In the genomic region with DNA sequence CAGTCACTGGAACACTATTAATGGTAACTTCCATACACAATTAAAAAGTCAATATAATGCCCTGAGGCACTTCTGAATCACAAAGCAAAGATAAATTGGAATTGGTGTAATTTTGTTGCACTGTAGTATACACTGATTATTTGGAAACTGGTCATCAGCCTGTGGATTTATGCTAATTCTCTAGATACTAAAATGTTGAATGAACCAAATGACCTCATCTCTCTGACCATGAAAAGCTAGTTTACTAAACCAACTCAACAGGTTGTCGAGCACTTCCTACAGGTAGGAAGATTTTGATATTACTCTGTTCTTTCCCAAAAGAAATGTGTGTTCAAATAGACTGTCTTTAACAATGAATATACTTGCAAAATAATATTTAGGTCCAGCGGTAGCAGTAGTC, we compare ENCODE assay signal across 21 cellular contexts. TPM values are rescaled to one million over a fixed set of nuclear protein-coding genes. Genes with fewer than 3 reads are reported as not detected.
A peak's percentile ranks its signal among the peaks of the same experiment; 100 is the strongest.
DNase-seq lines count a peak whose midpoint lies in the region; ATAC-seq, FAIRE-seq and TF ChIP-seq lines count a peak whose summit lies in the region.
"Had no signal": no experiment of that assay in that cellular context is flagged by ENCODE, and none has a peak within 500 bp of the region (broad histone marks: within the 10 kb centered on the region; RNA-seq: fewer than 3 reads in every experiment).

No MANE protein-coding gene starts in this region.

- peak overlapping the region in 8 of 10 donors; percentile 4 to 99 (median 72) for H3K27ac ChIP-seq in heart right ventricle
- peak overlapping the region in 1 of 2 donors; percentile 73 for H3K27ac ChIP-seq in right atrium auricular region
- peak overlapping the region; percentile 88 for H3K27ac ChIP-seq in Panc1 (ENCODE audit: low read length)
- no peak overlapping the region for H3K27ac ChIP-seq in subcutaneous abdominal adipose tissue (ENCODE audit: low read depth, low read length)
- H3K27ac ChIP-seq: left lung, suprapubic skin had no signal

- H3K36me3 ChIP-seq in heart right ventricle (peaks cover 0 to 62% (median 18%) of the 10 kb centered on the region in 9 donors), right atrium auricular region (peaks cover 18% of the 10 kb centered on the region), Panc1 (ENCODE audit: control insufficient read depth, insufficient read depth, low read length) (peaks cover 35% of the 10 kb centered on the region), subcutaneous abdominal adipose tissue (ENCODE audit: control insufficient read depth in 5 of 5, insufficient read depth in 5 of 5, low read length in 5 of 5) (peaks cover 17 to 32% (median 21%) of the 10 kb centered on the region in 5 donors)

- no peaks in the 10 kb centered on the region for H3K27me3 ChIP-seq in heart right ventricle
- H3K27me3 ChIP-seq in right atrium auricular region: no peaks in the 10 kb centered on the region
- H3K27me3 ChIP-seq in Panc1 (ENCODE audit: control insufficient read depth, insufficient read depth, low read length): no peaks in the 10 kb centered on the region
- no peaks in the 10 kb centered on the region for H3K27me3 ChIP-seq in subcutaneous abdominal adipose tissue (ENCODE audit: control insufficient read depth in 5 of 5, insufficient read depth in 4 of 5, low read length in 5 of 5)
- H3K27me3 ChIP-seq: suprapubic skin had no signal

- in situ Hi-C loops in Panc1 (cut with HindIII; ENCODE audit: low pct_unique_long_range_greater_than_20kb, low sequenced_read_pairs): no loop called here

- H3K4me3 ChIP-seq in heart right ventricle: peak overlapping the region in 8 of 10 donors; percentile 71 to 95 (median 93)
- H3K4me3 ChIP-seq in right atrium auricular region: peak overlapping the region in 1 of 2 donors; percentile 91
- no peak overlapping the region for H3K4me3 ChIP-seq in Panc1 (ENCODE audit: low read depth in 2 of 2, low read length in 2 of 2)
- peak overlapping the region in 3 of 5 donors; percentile 96 to 99 (median 98) for H3K4me3 ChIP-seq in subcutaneous abdominal adipose tissue (ENCODE audit: low read depth in 1 of 5, low read length in 5 of 5)
- H3K4me3 ChIP-seq: suprapubic skin had no signal

- H3K4me1 ChIP-seq in heart right ventricle (peaks cover 3 to 75% (median 62%) of the 10 kb centered on the region in 9 donors), right atrium auricular region (peaks cover 0 to 60% of the 10 kb centered on the region in 2 donors), Panc1 (ENCODE audit: control insufficient read depth, insufficient read depth, low read length) (peaks cover 54% of the 10 kb centered on the region), subcutaneous abdominal adipose tissue (ENCODE audit: control insufficient read depth in 5 of 5, insufficient read depth in 5 of 5, low read length in 5 of 5) (peaks cover 4 to 82% (median 69%) of the 10 kb centered on the region in 5 donors)

- CTCF ChIA-PET in Panc1 (lab: Charles Lee): no interaction called here

- POLR2A ChIA-PET in Panc1 (lab: Charles Lee): no interaction called here

- no TSS peak for BruUV-seq in Panc1 (replicated peaks; lab: Mats Ljungman, UMichigan)

- ATAC-seq in heart right ventricle (no peak), Panc1 (no peak), GM21717 (IDR thresholded peaks at IDR 0.05; ENCODE audit: unreplicated experiment) (no peak), omental fat pad (ENCODE audit: low FRiP score) (no peak)
- ATAC-seq: left lung, WTC11 had no signal

- FAIRE-seq in islet of Langerhans (lab: Jason Lieb, UNC): peak; percentile 61
- FAIRE-seq: G401.6, H1, RCC 7860 had no signal

- TF ChIP-seq CTCF in heart right ventricle (IDR thresholded peaks at IDR 0.05) (no peak), right atrium auricular region (IDR thresholded peaks at IDR 0.05) (no peak), Panc1 (IDR thresholded peaks at IDR 0.05) (no peak), omental fat pad (IDR thresholded peaks at IDR 0.05) (no peak)

- H3K9me3 ChIP-seq in heart right ventricle (no peaks in the 10 kb centered on the region), right atrium auricular region (no peaks in the 10 kb centered on the region), Panc1 (ENCODE audit: control insufficient read depth, insufficient read depth, low read depth, low read length) (no peaks in the 10 kb centered on the region), subcutaneous abdominal adipose tissue (ENCODE audit: control insufficient read depth in 5 of 5, low read length in 5 of 5) (no peaks in the 10 kb centered on the region)
- H3K9me3 ChIP-seq: left lung, suprapubic skin had no signal

- peak overlapping the region in 1 of 5 donors; percentile 92 for H3K9ac ChIP-seq in subcutaneous abdominal adipose tissue (ENCODE audit: low read length in 5 of 5)

- intact Hi-C loops in heart right ventricle (cut with DNase I): loop anchor here in 3 of 10 donors (5.0 kb wide), 3 partner anchors 37 to 137 kb away; no protein-coding TSS in a partner anchor
- intact Hi-C loops in Panc1 (cut with micrococcal nuclease; ENCODE audit: unreplicated experiment): no loop called here

- DNase-seq in heart right ventricle: no peak
- DNase-seq in right atrium auricular region (ENCODE audit: low spot score): no peak
- DNase-seq in Panc1 (ENCODE audit: low read depth, low spot score): no peak
- no peak for DNase-seq in GM03348 (ENCODE audit: low spot score)
- DNase-seq in omental fat pad (ENCODE audit: low spot score): no peak
- DNase-seq: activated CD4-positive, alpha-beta T cell treated with anti-CD3 and anti-CD28 coated beads, Interleukin-2, amount 50 U/mL, for 4 hours; activated gamma-delta T cell; CD4-positive, CD25-positive, alpha-beta regulatory T cell; DMS153; erythroblast; left lung; NCI-H187; stimulated activated CD4-positive, alpha-beta T cell treated with anti-CD3 and anti-CD28 coated beads, Interleukin-15, amount 100 ng/mL, for 24 hours had no signal

- 53 to 65% methylated on average over 2 of the region's 2 CpGs for WGBS in heart right ventricle, 2 donors

RNA-seq across cellular contexts. Expression of a gene that starts 5.3 kb away (rescaled TPM):
- total RNA-seq in heart right ventricle: 100 to 1,000 TPM; 132 to 229 (median 167) TPM
- polyA plus RNA-seq in heart right ventricle: 10 to 100 TPM; 45.3 to 56.0 TPM
- 10 to 100 TPM; 54.6 to 83.1 TPM for total RNA-seq in right atrium auricular region
- 93.4 TPM for total RNA-seq in Panc1 (2021; ENCODE audit: unreplicated experiment)
- polyA plus RNA-seq in Panc1 (2012; ENCODE audit: insufficient read length): 75.5 TPM
- total RNA-seq in omental fat pad: 100 to 1,000 TPM in 3 of 4 donors, 10 to 100 TPM in 1; 72.8 to 223 (median 178) TPM
- total RNA-seq: CD4-positive, CD25-positive, alpha-beta regulatory T cell had no signal

Comparison
In these comparisons a context has a peak if more than half of its experiments do, and no peak if none do; other contexts are left out.
1. H3K4me3 ChIP-seq: peak in heart right ventricle (8 of 10) and subcutaneous abdominal adipose tissue (3 of 5); none in Panc1 (0 of 2).